In genomic region chr19:46860125-46860845, GRCh38 we compare ENCODE assay signal across 1 cellular context.
TF ChIP-seq lines count a peak whose summit lies in the region.

No MANE protein-coding gene starts in this region.

TF ChIP-seq in HepG2, 621 proteins besides CTCF, POLR2A, EP300 and RAD21 (continued from another document and continues in another):
- TF ChIP-seq, protein P1, sequence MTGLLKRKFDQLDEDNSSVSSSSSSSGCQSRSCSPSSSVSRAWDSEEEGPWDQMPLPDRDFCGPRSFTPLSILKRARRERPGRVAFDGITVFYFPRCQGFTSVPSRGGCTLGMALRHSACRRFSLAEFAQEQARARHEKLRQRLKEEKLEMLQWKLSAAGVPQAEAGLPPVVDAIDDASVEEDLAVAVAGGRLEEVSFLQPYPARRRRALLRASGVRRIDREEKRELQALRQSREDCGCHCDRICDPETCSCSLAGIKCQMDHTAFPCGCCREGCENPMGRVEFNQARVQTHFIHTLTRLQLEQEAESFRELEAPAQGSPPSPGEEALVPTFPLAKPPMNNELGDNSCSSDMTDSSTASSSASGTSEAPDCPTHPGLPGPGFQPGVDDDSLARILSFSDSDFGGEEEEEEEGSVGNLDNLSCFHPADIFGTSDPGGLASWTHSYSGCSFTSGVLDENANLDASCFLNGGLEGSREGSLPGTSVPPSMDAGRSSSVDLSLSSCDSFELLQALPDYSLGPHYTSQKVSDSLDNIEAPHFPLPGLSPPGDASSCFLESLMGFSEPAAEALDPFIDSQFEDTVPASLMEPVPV (CRISPR knock-in tag; IDR thresholded peaks at IDR 0.05), result peak; percentile 53; the same call in 1 of the 2 replicates
- no peak for TF ChIP-seq ZNF530 (CRISPR knock-in tag; IDR thresholded peaks at IDR 0.05; ENCODE audit: low read depth)
- peak; percentile 66 for TF ChIP-seq CAMTA2 (CRISPR knock-in tag; IDR thresholded peaks at IDR 0.05; ENCODE audit: borderline replicate concordance)
- no peak for TF ChIP-seq ZNF33A (CRISPR knock-in tag; IDR thresholded peaks at IDR 0.05; ENCODE audit: borderline replicate concordance)
- TF ChIP-seq ARNT2 (CRISPR knock-in tag; IDR thresholded peaks at IDR 0.05; ENCODE audit: low read depth), result peak; percentile 82
- TF ChIP-seq ZBTB10 (CRISPR knock-in tag; IDR thresholded peaks at IDR 0.05; ENCODE audit: borderline replicate concordance), result 0 out of 2 replicates have a peak, but pooled peaks have one; percentile 2
- TF ChIP-seq MLLT10 (CRISPR knock-in tag; IDR thresholded peaks at IDR 0.05), result no peak
- no peak for TF ChIP-seq SSRP1 (CRISPR knock-in tag; IDR thresholded peaks at IDR 0.05)
- TF ChIP-seq, protein P2, sequence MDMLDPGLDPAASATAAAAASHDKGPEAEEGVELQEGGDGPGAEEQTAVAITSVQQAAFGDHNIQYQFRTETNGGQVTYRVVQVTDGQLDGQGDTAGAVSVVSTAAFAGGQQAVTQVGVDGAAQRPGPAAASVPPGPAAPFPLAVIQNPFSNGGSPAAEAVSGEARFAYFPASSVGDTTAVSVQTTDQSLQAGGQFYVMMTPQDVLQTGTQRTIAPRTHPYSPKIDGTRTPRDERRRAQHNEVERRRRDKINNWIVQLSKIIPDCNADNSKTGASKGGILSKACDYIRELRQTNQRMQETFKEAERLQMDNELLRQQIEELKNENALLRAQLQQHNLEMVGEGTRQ (IDR thresholded peaks at IDR 0.05; ENCODE audit: low read depth, low read length), result no peak
- TF ChIP-seq, protein P2 (CRISPR knock-in tag; IDR thresholded peaks at IDR 0.05; ENCODE audit: borderline replicate concordance), result peak; percentile 55; the same call in 1 of the 2 replicates
- 0 out of 2 replicates have a peak, but pooled peaks have one; percentile 63 for TF ChIP-seq MTERF4 (CRISPR knock-in tag; IDR thresholded peaks at IDR 0.05)
- TF ChIP-seq SALL1 (CRISPR knock-in tag; IDR thresholded peaks at IDR 0.05), result no peak; the same call in 1 of the 2 replicates
- TF ChIP-seq, protein P3, sequence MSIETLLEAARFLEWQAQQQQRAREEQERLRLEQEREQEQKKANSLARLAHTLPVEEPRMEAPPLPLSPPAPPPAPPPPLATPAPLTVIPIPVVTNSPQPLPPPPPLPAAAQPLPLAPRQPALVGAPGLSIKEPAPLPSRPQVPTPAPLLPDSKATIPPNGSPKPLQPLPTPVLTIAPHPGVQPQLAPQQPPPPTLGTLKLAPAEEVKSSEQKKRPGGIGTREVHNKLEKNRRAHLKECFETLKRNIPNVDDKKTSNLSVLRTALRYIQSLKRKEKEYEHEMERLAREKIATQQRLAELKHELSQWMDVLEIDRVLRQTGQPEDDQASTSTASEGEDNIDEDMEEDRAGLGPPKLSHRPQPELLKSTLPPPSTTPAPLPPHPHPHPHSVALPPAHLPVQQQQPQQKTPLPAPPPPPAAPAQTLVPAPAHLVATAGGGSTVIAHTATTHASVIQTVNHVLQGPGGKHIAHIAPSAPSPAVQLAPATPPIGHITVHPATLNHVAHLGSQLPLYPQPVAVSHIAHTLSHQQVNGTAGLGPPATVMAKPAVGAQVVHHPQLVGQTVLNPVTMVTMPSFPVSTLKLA (IDR thresholded peaks at IDR 0.05), result peak; percentile 67; the same call in 1 of the 2 replicates
- TF ChIP-seq HOXA5 (CRISPR knock-in tag; IDR thresholded peaks at IDR 0.05), result peak; percentile 41; the same call in 1 of the 2 replicates
- no peak for TF ChIP-seq BHLHE40 (IDR thresholded peaks at IDR 0.05; ENCODE audit: low read length)
- TF ChIP-seq, protein P4, sequence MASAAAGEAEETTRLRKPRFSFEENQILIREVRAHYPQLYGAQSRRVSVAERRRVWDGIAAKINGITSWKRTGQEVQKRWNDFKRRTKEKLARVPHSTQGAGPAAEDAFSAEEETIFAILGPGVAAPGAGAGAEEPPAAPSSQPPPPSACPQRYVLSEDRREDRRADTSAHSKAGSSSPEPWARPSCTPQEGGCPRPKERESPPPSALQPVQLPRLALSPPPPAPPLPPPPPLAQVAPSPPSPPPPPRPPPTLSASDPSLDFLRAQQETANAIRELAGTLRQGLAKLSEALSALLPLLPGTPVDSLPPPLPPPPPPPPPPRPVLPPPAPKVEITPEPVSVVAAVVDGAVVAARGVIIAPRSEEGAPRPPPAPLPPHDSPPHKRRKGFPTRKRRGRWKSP (CRISPR knock-in tag; IDR thresholded peaks at IDR 0.05), result no peak
- no peak for TF ChIP-seq PLRG1 (conservative IDR thresholded peaks at IDR 0.05)
- peak in 1 of 2 experiments; percentile 57; a peak in 1 of 4 replicates for TF ChIP-seq KLF16 (CRISPR knock-in tag; IDR thresholded peaks at IDR 0.05)
- TF ChIP-seq, protein P5, sequence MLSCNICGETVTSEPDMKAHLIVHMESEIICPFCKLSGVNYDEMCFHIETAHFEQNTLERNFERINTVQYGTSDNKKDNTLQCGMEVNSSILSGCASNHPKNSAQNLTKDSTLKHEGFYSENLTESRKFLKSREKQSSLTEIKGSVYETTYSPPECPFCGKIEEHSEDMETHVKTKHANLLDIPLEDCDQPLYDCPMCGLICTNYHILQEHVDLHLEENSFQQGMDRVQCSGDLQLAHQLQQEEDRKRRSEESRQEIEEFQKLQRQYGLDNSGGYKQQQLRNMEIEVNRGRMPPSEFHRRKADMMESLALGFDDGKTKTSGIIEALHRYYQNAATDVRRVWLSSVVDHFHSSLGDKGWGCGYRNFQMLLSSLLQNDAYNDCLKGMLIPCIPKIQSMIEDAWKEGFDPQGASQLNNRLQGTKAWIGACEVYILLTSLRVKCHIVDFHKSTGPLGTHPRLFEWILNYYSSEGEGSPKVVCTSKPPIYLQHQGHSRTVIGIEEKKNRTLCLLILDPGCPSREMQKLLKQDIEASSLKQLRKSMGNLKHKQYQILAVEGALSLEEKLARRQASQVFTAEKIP (CRISPR knock-in tag; IDR thresholded peaks at IDR 0.05; ENCODE audit: borderline replicate concordance), result no peak
- no peak for TF ChIP-seq ZFP1 (CRISPR knock-in tag; IDR thresholded peaks at IDR 0.05)
- TF ChIP-seq ZNF503 (CRISPR knock-in tag; IDR thresholded peaks at IDR 0.05), result peak; percentile 73; the same call in 1 of the 2 replicates
- TF ChIP-seq ZNF460 (CRISPR knock-in tag; IDR thresholded peaks at IDR 0.05; ENCODE audit: borderline replicate concordance), result no peak
- TF ChIP-seq ZNF24 (IDR thresholded peaks at IDR 0.05), result no peak
- TF ChIP-seq HDAC2 (CRISPR knock-in tag; IDR thresholded peaks at IDR 0.05), result no peak; the same call in 1 of the 2 replicates
- peak; percentile 64 for TF ChIP-seq ZMYM4 (CRISPR knock-in tag; IDR thresholded peaks at IDR 0.05)
- TF ChIP-seq ZSCAN25 (CRISPR knock-in tag; IDR thresholded peaks at IDR 0.05), result peak; percentile 66
- TF ChIP-seq, protein P6, sequence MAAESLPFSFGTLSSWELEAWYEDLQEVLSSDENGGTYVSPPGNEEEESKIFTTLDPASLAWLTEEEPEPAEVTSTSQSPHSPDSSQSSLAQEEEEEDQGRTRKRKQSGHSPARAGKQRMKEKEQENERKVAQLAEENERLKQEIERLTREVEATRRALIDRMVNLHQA (CRISPR knock-in tag; IDR thresholded peaks at IDR 0.05), result no peak
- TF ChIP-seq ZNF737 (CRISPR knock-in tag; IDR thresholded peaks at IDR 0.05; ENCODE audit: borderline replicate concordance), result no peak
- TF ChIP-seq, protein P7, sequence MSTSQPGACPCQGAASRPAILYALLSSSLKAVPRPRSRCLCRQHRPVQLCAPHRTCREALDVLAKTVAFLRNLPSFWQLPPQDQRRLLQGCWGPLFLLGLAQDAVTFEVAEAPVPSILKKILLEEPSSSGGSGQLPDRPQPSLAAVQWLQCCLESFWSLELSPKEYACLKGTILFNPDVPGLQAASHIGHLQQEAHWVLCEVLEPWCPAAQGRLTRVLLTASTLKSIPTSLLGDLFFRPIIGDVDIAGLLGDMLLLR (CRISPR knock-in tag; IDR thresholded peaks at IDR 0.05), result peak; percentile 62; the same call in 1 of the 2 replicates
- TF ChIP-seq ZKSCAN8 (CRISPR knock-in tag; IDR thresholded peaks at IDR 0.05; ENCODE audit: borderline replicate concordance), result no peak
- TF ChIP-seq ZNF672 (CRISPR knock-in tag; IDR thresholded peaks at IDR 0.05), result 0 out of 2 replicates have a peak, but pooled peaks have one; percentile 27
- peak; percentile 70; the same call in 1 of the 2 replicates for TF ChIP-seq ZNF773 (CRISPR knock-in tag; IDR thresholded peaks at IDR 0.05; ENCODE audit: borderline replicate concordance)
- TF ChIP-seq ZNF282 (IDR thresholded peaks at IDR 0.05; ENCODE audit: partially characterized antibody), result no peak
- no peak for TF ChIP-seq KAT2B (IDR thresholded peaks at IDR 0.05; ENCODE audit: borderline replicate concordance, low read depth, low read length)
- no peak for TF ChIP-seq PHF5A (CRISPR knock-in tag; IDR thresholded peaks at IDR 0.05; ENCODE audit: low read depth, unreplicated experiment)
- peak; percentile 55; the same call in 1 of the 2 replicates for TF ChIP-seq ZNF33B (CRISPR knock-in tag; IDR thresholded peaks at IDR 0.05)
- TF ChIP-seq ZNF550 (CRISPR knock-in tag; IDR thresholded peaks at IDR 0.05; ENCODE audit: borderline replicate concordance), result 0 out of 2 replicates have a peak, but pooled peaks have one; percentile 49
- no peak for TF ChIP-seq GZF1 (CRISPR knock-in tag; IDR thresholded peaks at IDR 0.05)
- no peak; the same call in 1 of the 2 replicates for TF ChIP-seq MYNN (CRISPR knock-in tag; IDR thresholded peaks at IDR 0.05; ENCODE audit: low read depth)
- peak; percentile 45; the same call in 1 of the 2 replicates for TF ChIP-seq NCOA1 (CRISPR knock-in tag; IDR thresholded peaks at IDR 0.05)
- no peak for TF ChIP-seq ZNF34 (CRISPR knock-in tag; IDR thresholded peaks at IDR 0.05; ENCODE audit: borderline replicate concordance)
- TF ChIP-seq ZKSCAN5 (CRISPR knock-in tag; IDR thresholded peaks at IDR 0.05), result no peak
- TF ChIP-seq NFE2L2 (IDR thresholded peaks at IDR 0.05; ENCODE audit: low read length), result no peak
- TF ChIP-seq SNAPC2 (CRISPR knock-in tag; IDR thresholded peaks at IDR 0.05), result 0 out of 2 replicates have a peak, but pooled peaks have one; percentile 56
- TF ChIP-seq ZNF564 (CRISPR knock-in tag; IDR thresholded peaks at IDR 0.05), result peak; percentile 58; the same call in 1 of the 2 replicates
- peak; percentile 81 for TF ChIP-seq ZNF639 (CRISPR knock-in tag; conservative IDR thresholded peaks at IDR 0.05)
- TF ChIP-seq ZSCAN22 (CRISPR knock-in tag; IDR thresholded peaks at IDR 0.05), result peak; percentile 84
- peak; percentile 90 for TF ChIP-seq NFYB (CRISPR knock-in tag; IDR thresholded peaks at IDR 0.05)
- TF ChIP-seq ZNF615 (CRISPR knock-in tag; IDR thresholded peaks at IDR 0.05; ENCODE audit: borderline replicate concordance), result no peak
- 0 out of 2 replicates have a peak, but pooled peaks have one; percentile 36 for TF ChIP-seq JUNB (CRISPR knock-in tag; IDR thresholded peaks at IDR 0.05; ENCODE audit: borderline replicate concordance)
- no peak for TF ChIP-seq THYN1 (CRISPR knock-in tag; IDR thresholded peaks at IDR 0.05; ENCODE audit: borderline replicate concordance, low read depth)
- TF ChIP-seq, protein P8, sequence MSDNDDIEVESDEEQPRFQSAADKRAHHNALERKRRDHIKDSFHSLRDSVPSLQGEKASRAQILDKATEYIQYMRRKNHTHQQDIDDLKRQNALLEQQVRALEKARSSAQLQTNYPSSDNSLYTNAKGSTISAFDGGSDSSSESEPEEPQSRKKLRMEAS (IDR thresholded peaks at IDR 0.05), result peak; percentile 97
